ENCODE assay signal across 20 cellular contexts in the genomic region with DNA sequence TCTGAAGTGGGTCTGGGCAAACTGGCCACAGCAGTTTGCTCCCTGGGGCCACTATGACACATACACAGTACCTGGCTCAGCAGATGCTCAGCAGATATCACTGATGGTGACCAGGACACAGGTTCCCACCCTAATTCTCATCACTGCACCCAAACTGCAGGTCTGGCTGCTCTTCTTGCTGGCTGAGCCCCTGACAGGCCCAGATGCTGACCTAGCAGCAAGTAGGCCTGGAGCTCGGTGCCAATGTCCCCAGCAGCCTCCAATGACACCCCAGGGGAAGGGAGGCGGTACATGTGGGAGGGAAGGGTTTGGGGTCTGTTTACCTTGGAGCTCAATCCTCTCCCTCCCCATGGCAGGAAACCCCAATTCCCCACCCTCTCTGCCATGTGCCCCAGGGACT. TPM values are rescaled to one million over a fixed set of nuclear protein-coding genes. Genes with fewer than 3 reads are reported as not detected.
DNase-seq lines count a peak whose midpoint lies in the region; ATAC-seq, FAIRE-seq and TF ChIP-seq lines count a peak whose summit lies in the region.
"Had no signal": no experiment of that assay in that cellular context is flagged by ENCODE, and none has a peak within 500 bp of the region (broad histone marks: within the 10 kb centered on the region; RNA-seq: fewer than 3 reads in every experiment).

No MANE protein-coding gene starts in this region.

- no peak overlapping the region for H2AK9ac ChIP-seq in IMR-90 (replicated peaks; ENCODE audit: low read depth, low read length, poor library complexity)

- H3K4me1 ChIP-seq in HepG2 (ENCODE audit: insufficient read depth, low read length) = peaks cover 16% of the 10 kb centered on the region
- peaks cover 0 to 2% (median 0%) of the 10 kb centered on the region in 4 donors for H3K4me1 ChIP-seq in right lobe of liver
- peaks cover 13% of the 10 kb centered on the region for H3K4me1 ChIP-seq in IMR-90 (ENCODE audit: control insufficient read depth, insufficient read depth, low read length)
- peaks cover 16% of the 10 kb centered on the region for H3K4me1 ChIP-seq in astrocyte (ENCODE audit: insufficient read depth, low read length)

- TF ChIP-seq POLR2A in HepG2 (IDR thresholded peaks at IDR 0.05; ENCODE audit: insufficient read depth in 1 of 2, low read depth in 2 of 2, low read length in 2 of 2) (no peak), right lobe of liver (IDR thresholded peaks at IDR 0.05) (no peak), IMR-90 (IDR thresholded peaks at IDR 0.05; ENCODE audit: low read depth, low read length) (no peak)

- no peaks in the 10 kb centered on the region for H3K27me3 Mint-ChIP-seq in astrocyte (ENCODE audit: low read depth, unreplicated experiment)
- H3K27me3 Mint-ChIP-seq: IgD-negative memory B cell had no signal

- H3K14ac ChIP-seq in IMR-90 (replicated peaks; ENCODE audit: low read depth, low read length) = no peak overlapping the region

- no peak overlapping the region for H3K56ac ChIP-seq in IMR-90 (ENCODE audit: extremely low read depth, insufficient read depth, low read length)

- intact Hi-C loops in HepG2 (cut with micrococcal nuclease; ENCODE audit: unreplicated experiment) = no loop called here
- intact Hi-C loops in right lobe of liver (cut with DNase I) = loop anchor here in 1 of 2 donors (10.0 kb wide), 1 partner anchor 98 kb away; no protein-coding TSS in a partner anchor
- intact Hi-C loops in IMR-90 (cut with micrococcal nuclease) = no loop called here

- BruUV-seq in HepG2 (replicated peaks; lab: Mats Ljungman, UMichigan) (no TSS peak), IMR-90 (replicated peaks; lab: Mats Ljungman, UMichigan) (no TSS peak)

- no peak overlapping the region for H3K4me3 Mint-ChIP-seq in astrocyte (ENCODE audit: unreplicated experiment)

- no peak overlapping the region for H3K18ac ChIP-seq in IMR-90 (ENCODE audit: low read depth, low read length)

- DNase-seq in HepG2 (ENCODE audit: low spot score) = no peak
- no peak for DNase-seq in right lobe of liver
- DNase-seq in IMR-90 = no peak
- DNase-seq in astrocyte (ENCODE audit: low read depth) = no peak
- no peak for DNase-seq in pons (ENCODE audit: low spot score)
- no peak for DNase-seq in GM10266 (ENCODE audit: extremely low spot score)
- DNase-seq in NCI-H2196 treated with DMSO at 0.1 percent for 48 hours (lab: John Stamatoyannopoulos, UW; ENCODE audit: unreplicated experiment) = no peak
- DNase-seq: DMS153, GOT3, MV-4-11, NCI-H1417 treated with DMSO at 0.1 percent for 48 hours, NCI-H2029, NCI-H2171 treated with DMSO at 0.1 percent for 48 hours, NCI-H510A, NCI-H82, SIG-M5 had no signal

- in situ Hi-C loops in HepG2 (cut with HindIII; ENCODE audit: extremely low pct_ligation_motif_present, low pct_unique_long_range_greater_than_20kb) (no loop called here), IMR-90 (cut with MboI; ENCODE audit: low sequenced_read_pairs) (no loop called here)

- H2BK20ac ChIP-seq in IMR-90 (ENCODE audit: low read depth, low read length) = no peak overlapping the region

- no peak overlapping the region for H3K4me2 ChIP-seq in HepG2 (ENCODE audit: low read depth, low read length)
- H3K4me2 ChIP-seq in IMR-90 (ENCODE audit: low read depth, low read length) = no peak overlapping the region
- peak overlapping the region; percentile 26 for H3K4me2 ChIP-seq in astrocyte (ENCODE audit: low read length)

- ATAC-seq in HepG2 = no peak
- ATAC-seq in right lobe of liver = no peak
- no peak for ATAC-seq in IMR-90 (ENCODE audit: low read depth)
- ATAC-seq in GM18909 (IDR thresholded peaks at IDR 0.05; ENCODE audit: poor library complexity, unreplicated experiment) = no peak

- H2BK5ac ChIP-seq in IMR-90 (ENCODE audit: low read depth, low read length, poor library complexity, severe bottlenecking) = no peak overlapping the region

- H2BK120ac ChIP-seq in IMR-90 (ENCODE audit: low read depth, low read length) = no peak overlapping the region

- H3K36me3 Mint-ChIP-seq in astrocyte (ENCODE audit: low read depth, unreplicated experiment) = peaks cover 25% of the 10 kb centered on the region

- H4K20me1 ChIP-seq in HepG2 (ENCODE audit: insufficient read depth, low read length) = no peaks in the 10 kb centered on the region
- peaks cover 71% of the 10 kb centered on the region for H4K20me1 ChIP-seq in IMR-90 (ENCODE audit: insufficient read depth, low read length)
- H4K20me1 ChIP-seq in astrocyte (ENCODE audit: insufficient read depth, low read length) = peaks cover 67% of the 10 kb centered on the region

- 89% methylated on average over 1 of the region's 2 CpGs for WGBS in HepG2 (ENCODE audit: low lambda C conversion rate)
- WGBS in right lobe of liver (ENCODE audit: insufficient coverage, low coverage, low lambda C conversion rate, missing lambda C conversion rate) = no CpG with 5 or more reads among the region's 2 CpGs
- WGBS in IMR-90 (ENCODE audit: extremely low coverage in 2 of 2, insufficient read length in 1 of 2), 2 experiments = no CpG with 5 or more reads among the region's 2 CpGs

- no peak overlapping the region for H4K91ac ChIP-seq in IMR-90 (ENCODE audit: insufficient read depth, low read depth, low read length)

- TF ChIP-seq CTCF in HepG2 (CRISPR knock-in tag; IDR thresholded peaks at IDR 0.05) (no peak), right lobe of liver (IDR thresholded peaks at IDR 0.05) (no peak), IMR-90 (conservative IDR thresholded peaks at IDR 0.05; ENCODE audit: low read depth, low read length) (no peak), astrocyte (IDR thresholded peaks at IDR 0.05; ENCODE audit: insufficient read depth, low read depth, low read length) (no peak), GM10266 (IDR thresholded peaks at IDR 0.05; ENCODE audit: control insufficient read depth, insufficient read depth, low read depth, missing control alignments) (no peak)

- FAIRE-seq in HepG2 (lab: Jason Lieb, UNC) (no peak), astrocyte (lab: Jason Lieb, UNC) (no peak)
- FAIRE-seq: GM19239 had no signal

- no peak overlapping the region for H3K4ac ChIP-seq in IMR-90 (ENCODE audit: low read depth, low read length)

- H2BK15ac ChIP-seq in IMR-90 (ENCODE audit: low read depth, low read length) = no peak overlapping the region

- TF ChIP-seq EP300 in HepG2 (IDR thresholded peaks at IDR 0.05; ENCODE audit: low read depth in 2 of 2, low read length in 2 of 2) (no peak), HepG2 (CRISPR knock-in tag; IDR thresholded peaks at IDR 0.05; ENCODE audit: borderline replicate concordance) (no peak)

- H2AK5ac ChIP-seq in IMR-90 (ENCODE audit: low read depth, low read length) = no peak overlapping the region

- H3K79me2 ChIP-seq in HepG2 (ENCODE audit: insufficient read depth, low read length) (peaks cover 16% of the 10 kb centered on the region), astrocyte (ENCODE audit: insufficient read depth, low read length) (peaks cover 52% of the 10 kb centered on the region)

- H3K27me3 ChIP-seq in HepG2 (ENCODE audit: control insufficient read depth in 1 of 2, insufficient read depth in 2 of 2, low read length in 2 of 2) (no peaks in the 10 kb centered on the region), right lobe of liver (no peaks in the 10 kb centered on the region), IMR-90 (ENCODE audit: control insufficient read depth, insufficient read depth, low read length) (no peaks in the 10 kb centered on the region), astrocyte (ENCODE audit: insufficient read depth, low read length) (no peaks in the 10 kb centered on the region)

- H3K23ac ChIP-seq in IMR-90 (ENCODE audit: low read depth, low read length) = no peak overlapping the region

- H3K27ac Mint-ChIP-seq in astrocyte (ENCODE audit: unreplicated experiment) = no peak overlapping the region

- H4K8ac ChIP-seq in IMR-90 (ENCODE audit: low read depth in 2 of 2, low read length in 2 of 2) = no peak overlapping the region

- H3K9me3 ChIP-seq in HepG2 (ENCODE audit: low read length) = no peaks in the 10 kb centered on the region
- H3K9me3 ChIP-seq in right lobe of liver = no peaks in the 10 kb centered on the region
- H3K9me3 ChIP-seq in IMR-90 (ENCODE audit: control insufficient read depth, insufficient read depth, low read length) = no peaks in the 10 kb centered on the region
- no peaks in the 10 kb centered on the region for H3K9me3 ChIP-seq in astrocyte (ENCODE audit: insufficient read depth, low read depth, low read length)

- H3K4me3 ChIP-seq in HepG2 (replicated peaks in 1 of 3; ENCODE audit: insufficient read depth in 1 of 3, low read depth in 2 of 3, low read length in 3 of 3) (no peak overlapping the region), right lobe of liver (no peak overlapping the region), IMR-90 (ENCODE audit: insufficient read depth, low read depth, low read length) (no peak overlapping the region), astrocyte (ENCODE audit: insufficient read depth, low read depth, low read length) (no peak overlapping the region)

- POLR2A ChIA-PET in HepG2 (lab: Yijun Ruan, JAX) = no interaction called here
- POLR2A ChIA-PET in IMR-90 (lab: Charles Lee; ENCODE audit: unreplicated experiment) = no interaction called here

- H3K79me1 ChIP-seq in IMR-90 (ENCODE audit: low read depth in 1 of 2, low read length in 2 of 2) = peaks cover 7 to 51% of the 10 kb centered on the region in 2 experiments

- H3K36me3 ChIP-seq in HepG2 (replicated peaks in 1 of 2; ENCODE audit: control insufficient read depth in 1 of 2, insufficient read depth in 2 of 2, low read length in 2 of 2) (peaks cover 9 to 26% of the 10 kb centered on the region in 2 experiments; a peak in 4 of 5 replicates), right lobe of liver (peaks cover 0 to 17% (median 3%) of the 10 kb centered on the region in 4 donors), IMR-90 (ENCODE audit: control insufficient read depth, insufficient read depth, low read length) (peaks cover 44% of the 10 kb centered on the region), astrocyte (ENCODE audit: insufficient read depth, low read length) (peaks cover 38% of the 10 kb centered on the region)

- H2AFZ ChIP-seq in HepG2 (ENCODE audit: low read length) = no peak overlapping the region
- peak overlapping the region; percentile 32 for H2AFZ ChIP-seq in IMR-90 (replicated peaks; ENCODE audit: low read length, poor library complexity)
- no peak overlapping the region for H2AFZ ChIP-seq in astrocyte (ENCODE audit: low read depth, low read length)

- H3K9me1 ChIP-seq in IMR-90 (ENCODE audit: insufficient read depth, low read length) = peaks cover 19% of the 10 kb centered on the region

- peaks cover 13% of the 10 kb centered on the region for H3K4me1 Mint-ChIP-seq in astrocyte (ENCODE audit: low read depth, unreplicated experiment)

- no peak for TF ChIP-seq RAD21 in HepG2 (CRISPR knock-in tag; IDR thresholded peaks at IDR 0.05)
- TF ChIP-seq RAD21 in IMR-90 (IDR thresholded peaks at IDR 0.05; ENCODE audit: low read length) = no peak

- dilution Hi-C loops in IMR-90 (cut with HindIII; ENCODE audit: low sequenced_read_pairs, unreplicated experiment) = no loop called here

- H3K27ac ChIP-seq in HepG2 (ENCODE audit: extremely low read length, insufficient read depth, low read length) (no peak overlapping the region), right lobe of liver (no peak overlapping the region), IMR-90 (ENCODE audit: insufficient read depth, low read length) (no peak overlapping the region), astrocyte (ENCODE audit: low read depth, low read length) (no peak overlapping the region)

- CTCF ChIA-PET in HepG2 (lab: Yijun Ruan, JAX; ENCODE audit: low intra/inter-chr PET ratio, low total read pairs) = no interaction called here
- CTCF ChIA-PET in IMR-90 (lab: Yijun Ruan, JAX) = no interaction called here

- H4K5ac ChIP-seq in IMR-90 (ENCODE audit: low read depth, low read length) = no peak overlapping the region

- H3K9me3 Mint-ChIP-seq in astrocyte (ENCODE audit: unreplicated experiment) = no peaks in the 10 kb centered on the region
- H3K9me3 Mint-ChIP-seq: IgD-negative memory B cell had no signal

- no peak overlapping the region for H3K9ac ChIP-seq in HepG2 (ENCODE audit: insufficient read depth, low read depth, low read length)
- H3K9ac ChIP-seq in IMR-90 (ENCODE audit: low read depth, low read length) = no peak overlapping the region
- no peak overlapping the region for H3K9ac ChIP-seq in astrocyte (ENCODE audit: low read length)

RNA-seq across cellular contexts. Expression of a gene that starts 5.1 kb away (rescaled TPM):
- total RNA-seq in HepG2 (2016; rRNA removed; fragmentation: Illumina TruSeq; extraction: Trizol) (29.5 and 39.3 TPM in 2 replicates), right lobe of liver (10 to 100 TPM in 3 of 6 experiments, 1 to 10 TPM in 3; 4.3 to 16.4 (median 9.1) TPM), IMR-90 (2012; rRNA removed) (69.5 and 74.4 TPM in 2 replicates), astrocyte (107 and 116 TPM in 2 replicates)
- total RNA-seq in HepG2 (2016; cell fraction: cytosol; rRNA removed; fragmentation: Illumina TruSeq; extraction: Trizol; ENCODE audit: low read depth) = 24.2 and 26.4 TPM in 2 replicates
- total RNA-seq in HepG2 (2016; cell fraction: insoluble cytoplasmic fraction; rRNA removed; fragmentation: Illumina TruSeq; extraction: Trizol) = 27.5 and 32.8 TPM in 2 replicates
- 46.3 and 52.3 TPM in 2 replicates for total RNA-seq in HepG2 (2016; cell fraction: membrane; rRNA removed; fragmentation: Illumina TruSeq; extraction: Trizol)
- total RNA-seq in HepG2 (2016; cell fraction: nucleus; rRNA removed; fragmentation: Illumina TruSeq; extraction: Trizol) = 8.8 and 13.3 TPM in 2 replicates
- polyA plus RNA-seq in HepG2 (2011; rRNA removed) (26.6 and 32.2 TPM in 2 replicates), IMR-90 (2012; rRNA removed) (104 and 177 TPM in 2 replicates)
- 13.5 and 25.5 TPM in 2 replicates for polyA plus RNA-seq in HepG2 (2011; cell fraction: cytosol; rRNA removed)
- polyA plus RNA-seq in HepG2 (2011; cell fraction: nucleus; rRNA removed) = 11.7 and 17.0 TPM in 2 replicates
- polyA plus RNA-seq in HepG2 (2012) = 13.3 and 15.9 TPM in 2 replicates
- polyA plus RNA-seq in HepG2 (2016; cell fraction: cytosol; fragmentation: Illumina TruSeq; extraction: Trizol; ENCODE audit: low read depth) = 40.7 and 47.0 TPM in 2 replicates
- 40.6 and 48.2 TPM in 2 replicates for polyA plus RNA-seq in HepG2 (2016; cell fraction: insoluble cytoplasmic fraction; fragmentation: Illumina TruSeq; extraction: Trizol; ENCODE audit: low read depth)
- polyA plus RNA-seq in HepG2 (2016; cell fraction: membrane; fragmentation: Illumina TruSeq; extraction: Trizol; ENCODE audit: low read depth) = 58.0 and 64.6 TPM in 2 replicates
- polyA plus RNA-seq in HepG2 (2016; cell fraction: nucleus; fragmentation: Illumina TruSeq; extraction: Trizol; ENCODE audit: insufficient read depth, low read depth) = 28.6 and 29.6 TPM in 2 replicates
- polyA minus RNA-seq in HepG2 (2011; rRNA and poly(A)+ RNA removed; ENCODE audit: low replicate concordance) = 27.9 and 372 TPM in 2 replicates
- polyA minus RNA-seq in HepG2 (2011; cell fraction: cytosol; rRNA and poly(A)+ RNA removed) = 21.6 and 27.8 TPM in 2 replicates
- 11.3 and 12.2 TPM in 2 replicates for polyA minus RNA-seq in HepG2 (2011; cell fraction: nucleus; rRNA and poly(A)+ RNA removed)
- polyA plus RNA-seq in IMR-90 (2012; cell fraction: cytosol; rRNA removed) = 94.4 and 130 TPM in 2 replicates
- 22.1 and 43.9 TPM in 2 replicates for polyA plus RNA-seq in IMR-90 (2012; cell fraction: nucleus; rRNA removed; ENCODE audit: low replicate concordance)

RNA-seq across cellular contexts. Expression of a gene that starts 16.8 kb away (rescaled TPM):
- 105 and 149 TPM in 2 replicates for total RNA-seq in HepG2 (2016; rRNA removed; fragmentation: Illumina TruSeq; extraction: Trizol)
- total RNA-seq in HepG2 (2016; cell fraction: cytosol; rRNA removed; fragmentation: Illumina TruSeq; extraction: Trizol; ENCODE audit: low read depth) = 153 and 170 TPM in 2 replicates
- 106 and 135 TPM in 2 replicates for total RNA-seq in HepG2 (2016; cell fraction: insoluble cytoplasmic fraction; rRNA removed; fragmentation: Illumina TruSeq; extraction: Trizol)
- 327 and 344 TPM in 2 replicates for total RNA-seq in HepG2 (2016; cell fraction: membrane; rRNA removed; fragmentation: Illumina TruSeq; extraction: Trizol)
- total RNA-seq in HepG2 (2016; cell fraction: nucleus; rRNA removed; fragmentation: Illumina TruSeq; extraction: Trizol) = 60.8 and 85.5 TPM in 2 replicates
- 420 and 501 TPM in 2 replicates for polyA plus RNA-seq in HepG2 (2011; rRNA removed)
- polyA plus RNA-seq in HepG2 (2011; cell fraction: cytosol; rRNA removed) = 1,012 and 1,230 TPM in 2 replicates
- polyA plus RNA-seq in HepG2 (2011; cell fraction: nucleus; rRNA removed) = 415 and 421 TPM in 2 replicates
- polyA plus RNA-seq in HepG2 (2012) = 1,382 and 1,551 TPM in 2 replicates
- 3,340 and 3,836 TPM in 2 replicates for polyA plus RNA-seq in HepG2 (2016; cell fraction: cytosol; fragmentation: Illumina TruSeq; extraction: Trizol; ENCODE audit: low read depth)
- 1,089 and 1,394 TPM in 2 replicates for polyA plus RNA-seq in HepG2 (2016; cell fraction: insoluble cytoplasmic fraction; fragmentation: Illumina TruSeq; extraction: Trizol; ENCODE audit: low read depth)
- 4,357 and 4,654 TPM in 2 replicates for polyA plus RNA-seq in HepG2 (2016; cell fraction: membrane; fragmentation: Illumina TruSeq; extraction: Trizol; ENCODE audit: low read depth)
- polyA plus RNA-seq in HepG2 (2016; cell fraction: nucleus; fragmentation: Illumina TruSeq; extraction: Trizol; ENCODE audit: insufficient read depth, low read depth) = 818 and 840 TPM in 2 replicates
- 599 and 837 TPM in 2 replicates for polyA minus RNA-seq in HepG2 (2011; rRNA and poly(A)+ RNA removed; ENCODE audit: low replicate concordance)
- 814 and 829 TPM in 2 replicates for polyA minus RNA-seq in HepG2 (2011; cell fraction: cytosol; rRNA and poly(A)+ RNA removed)
- polyA minus RNA-seq in HepG2 (2011; cell fraction: nucleus; rRNA and poly(A)+ RNA removed) = 93.3 and 130 TPM in 2 replicates
- total RNA-seq in right lobe of liver = 100 to 1,000 TPM; 305 to 530 (median 455) TPM
- total RNA-seq in IMR-90 (2012; rRNA removed) = 386 and 998 TPM in 2 replicates
- 1,428 and 1,693 TPM in 2 replicates for polyA plus RNA-seq in IMR-90 (2012; rRNA removed)
- polyA plus RNA-seq in IMR-90 (2012; cell fraction: cytosol; rRNA removed) = 2,443 and 3,636 TPM in 2 replicates
- polyA plus RNA-seq in IMR-90 (2012; cell fraction: nucleus; rRNA removed; ENCODE audit: low replicate concordance) = 1,567 and 1,909 TPM in 2 replicates
- 2,006 and 2,072 TPM in 2 replicates for total RNA-seq in astrocyte

RNA-seq across cellular contexts. Expression of a gene that starts 18.4 kb away (rescaled TPM):
- total RNA-seq in HepG2 (2016; rRNA removed; fragmentation: Illumina TruSeq; extraction: Trizol) = not detected in 2 replicates
- not detected in 2 replicates for total RNA-seq in HepG2 (2016; cell fraction: cytosol; rRNA removed; fragmentation: Illumina TruSeq; extraction: Trizol; ENCODE audit: low read depth)
- not detected in 2 replicates for total RNA-seq in HepG2 (2016; cell fraction: insoluble cytoplasmic fraction; rRNA removed; fragmentation: Illumina TruSeq; extraction: Trizol)
- 0.25 TPM in 1 of 2 replicates, not detected in the other for total RNA-seq in HepG2 (2016; cell fraction: membrane; rRNA removed; fragmentation: Illumina TruSeq; extraction: Trizol)
- not detected in 2 replicates for total RNA-seq in HepG2 (2016; cell fraction: nucleus; rRNA removed; fragmentation: Illumina TruSeq; extraction: Trizol)
- not detected in 2 replicates for polyA plus RNA-seq in HepG2 (2011; rRNA removed)
- polyA plus RNA-seq in HepG2 (2011; cell fraction: cytosol; rRNA removed) = 0.05 and 0.08 TPM in 2 replicates
- 0.23 TPM in 1 of 2 replicates, not detected in the other for polyA plus RNA-seq in HepG2 (2011; cell fraction: nucleus; rRNA removed)
- polyA plus RNA-seq in HepG2 (2012) = 0.16 TPM in 1 of 2 replicates, not detected in the other
- not detected in 2 replicates for polyA plus RNA-seq in HepG2 (2016; cell fraction: cytosol; fragmentation: Illumina TruSeq; extraction: Trizol; ENCODE audit: low read depth)
- not detected in 2 replicates for polyA plus RNA-seq in HepG2 (2016; cell fraction: insoluble cytoplasmic fraction; fragmentation: Illumina TruSeq; extraction: Trizol; ENCODE audit: low read depth)
- not detected in 2 replicates for polyA plus RNA-seq in HepG2 (2016; cell fraction: membrane; fragmentation: Illumina TruSeq; extraction: Trizol; ENCODE audit: low read depth)
- polyA plus RNA-seq in HepG2 (2016; cell fraction: nucleus; fragmentation: Illumina TruSeq; extraction: Trizol; ENCODE audit: insufficient read depth, low read depth) = not detected in 2 replicates
- polyA minus RNA-seq in HepG2 (2011; rRNA and poly(A)+ RNA removed; ENCODE audit: low replicate concordance) = 0.14 and 1.4 TPM in 2 replicates
- polyA minus RNA-seq in HepG2 (2011; cell fraction: cytosol; rRNA and poly(A)+ RNA removed) = 1.1 TPM in 1 of 2 replicates, not detected in the other
- polyA minus RNA-seq in HepG2 (2011; cell fraction: nucleus; rRNA and poly(A)+ RNA removed) = not detected in 2 replicates
- total RNA-seq in right lobe of liver = 10 to 100 TPM; 10.8 to 19.7 (median 14.8) TPM
- total RNA-seq in IMR-90 (2012; rRNA removed) = not detected in 2 replicates
- polyA plus RNA-seq in IMR-90 (2012; rRNA removed) = not detected in 2 replicates
- polyA plus RNA-seq in IMR-90 (2012; cell fraction: cytosol; rRNA removed) = 0.15 and 0.30 TPM in 2 replicates
- polyA plus RNA-seq in IMR-90 (2012; cell fraction: nucleus; rRNA removed; ENCODE audit: low replicate concordance) = 0.30 TPM in 1 of 2 replicates, not detected in the other
- 1.4 and 2.1 TPM in 2 replicates for total RNA-seq in astrocyte
- polyA plus RNA-seq: AG04450 had no signal

RNA-seq across cellular contexts. Expression of a gene that starts 25.9 kb away (rescaled TPM):
- total RNA-seq in HepG2 (2016; rRNA removed; fragmentation: Illumina TruSeq; extraction: Trizol) (0.35 TPM in 1 of 2 replicates, not detected in the other), right lobe of liver (not detected), IMR-90 (2012; rRNA removed) (not detected in 2 replicates), astrocyte (2.5 TPM in 2 replicates)
- 0.81 TPM in 1 of 2 replicates, not detected in the other for total RNA-seq in HepG2 (2016; cell fraction: cytosol; rRNA removed; fragmentation: Illumina TruSeq; extraction: Trizol; ENCODE audit: low read depth)
- total RNA-seq in HepG2 (2016; cell fraction: insoluble cytoplasmic fraction; rRNA removed; fragmentation: Illumina TruSeq; extraction: Trizol) = 0.37 and 0.43 TPM in 2 replicates
- total RNA-seq in HepG2 (2016; cell fraction: membrane; rRNA removed; fragmentation: Illumina TruSeq; extraction: Trizol) = 0.59 and 0.72 TPM in 2 replicates
- not detected in 2 replicates for total RNA-seq in HepG2 (2016; cell fraction: nucleus; rRNA removed; fragmentation: Illumina TruSeq; extraction: Trizol)
- polyA plus RNA-seq in HepG2 (2011; rRNA removed) (0.83 and 1.6 TPM in 2 replicates), IMR-90 (2012; rRNA removed) (1.4 and 1.6 TPM in 2 replicates)
- 1.1 and 1.9 TPM in 2 replicates for polyA plus RNA-seq in HepG2 (2011; cell fraction: cytosol; rRNA removed)
- 3.0 and 3.8 TPM in 2 replicates for polyA plus RNA-seq in HepG2 (2011; cell fraction: nucleus; rRNA removed)
- polyA plus RNA-seq in HepG2 (2012) = 1.3 and 1.4 TPM in 2 replicates
- 0.54 and 1.0 TPM in 2 replicates for polyA plus RNA-seq in HepG2 (2016; cell fraction: cytosol; fragmentation: Illumina TruSeq; extraction: Trizol; ENCODE audit: low read depth)
- 0.67 and 0.95 TPM in 2 replicates for polyA plus RNA-seq in HepG2 (2016; cell fraction: insoluble cytoplasmic fraction; fragmentation: Illumina TruSeq; extraction: Trizol; ENCODE audit: low read depth)
- not detected in 2 replicates for polyA plus RNA-seq in HepG2 (2016; cell fraction: membrane; fragmentation: Illumina TruSeq; extraction: Trizol; ENCODE audit: low read depth)
- polyA plus RNA-seq in HepG2 (2016; cell fraction: nucleus; fragmentation: Illumina TruSeq; extraction: Trizol; ENCODE audit: insufficient read depth, low read depth) = 1.3 TPM in 1 of 2 replicates, not detected in the other
- 0.30 TPM in 1 of 2 replicates, not detected in the other for polyA minus RNA-seq in HepG2 (2011; rRNA and poly(A)+ RNA removed; ENCODE audit: low replicate concordance)
- not detected in 2 replicates for polyA minus RNA-seq in HepG2 (2011; cell fraction: cytosol; rRNA and poly(A)+ RNA removed)
- polyA minus RNA-seq in HepG2 (2011; cell fraction: nucleus; rRNA and poly(A)+ RNA removed) = not detected in 2 replicates
- 0.49 TPM in 1 of 2 replicates, not detected in the other for polyA plus RNA-seq in IMR-90 (2012; cell fraction: cytosol; rRNA removed)
- 10.6 and 24.6 TPM in 2 replicates for polyA plus RNA-seq in IMR-90 (2012; cell fraction: nucleus; rRNA removed; ENCODE audit: low replicate concordance)
- polyA plus RNA-seq: IgD-negative memory B cell had no signal

RNA-seq across cellular contexts. Expression of a gene that starts 32.2 kb away (rescaled TPM):
- 2.9 and 3.0 TPM in 2 replicates for total RNA-seq in HepG2 (2016; rRNA removed; fragmentation: Illumina TruSeq; extraction: Trizol)
- 3.4 and 3.8 TPM in 2 replicates for total RNA-seq in HepG2 (2016; cell fraction: cytosol; rRNA removed; fragmentation: Illumina TruSeq; extraction: Trizol; ENCODE audit: low read depth)
- total RNA-seq in HepG2 (2016; cell fraction: insoluble cytoplasmic fraction; rRNA removed; fragmentation: Illumina TruSeq; extraction: Trizol) = 1.8 and 3.5 TPM in 2 replicates
- total RNA-seq in HepG2 (2016; cell fraction: membrane; rRNA removed; fragmentation: Illumina TruSeq; extraction: Trizol) = 6.4 and 6.5 TPM in 2 replicates
- 1.9 and 2.4 TPM in 2 replicates for total RNA-seq in HepG2 (2016; cell fraction: nucleus; rRNA removed; fragmentation: Illumina TruSeq; extraction: Trizol)
- 2.5 and 4.5 TPM in 2 replicates for polyA plus RNA-seq in HepG2 (2011; rRNA removed)
- polyA plus RNA-seq in HepG2 (2011; cell fraction: cytosol; rRNA removed) = 2.8 and 3.0 TPM in 2 replicates
- 5.1 and 7.0 TPM in 2 replicates for polyA plus RNA-seq in HepG2 (2011; cell fraction: nucleus; rRNA removed)
- 0.95 and 4.9 TPM in 2 replicates for polyA plus RNA-seq in HepG2 (2012)
- polyA plus RNA-seq in HepG2 (2016; cell fraction: cytosol; fragmentation: Illumina TruSeq; extraction: Trizol; ENCODE audit: low read depth) = 3.0 and 3.3 TPM in 2 replicates
- 2.0 and 2.8 TPM in 2 replicates for polyA plus RNA-seq in HepG2 (2016; cell fraction: insoluble cytoplasmic fraction; fragmentation: Illumina TruSeq; extraction: Trizol; ENCODE audit: low read depth)
- polyA plus RNA-seq in HepG2 (2016; cell fraction: membrane; fragmentation: Illumina TruSeq; extraction: Trizol; ENCODE audit: low read depth) = 3.5 and 3.7 TPM in 2 replicates
- 3.7 and 4.1 TPM in 2 replicates for polyA plus RNA-seq in HepG2 (2016; cell fraction: nucleus; fragmentation: Illumina TruSeq; extraction: Trizol; ENCODE audit: insufficient read depth, low read depth)
- polyA minus RNA-seq in HepG2 (2011; rRNA and poly(A)+ RNA removed; ENCODE audit: low replicate concordance) = 0.89 and 2.4 TPM in 2 replicates
- polyA minus RNA-seq in HepG2 (2011; cell fraction: cytosol; rRNA and poly(A)+ RNA removed) = 2.2 and 2.6 TPM in 2 replicates
- polyA minus RNA-seq in HepG2 (2011; cell fraction: nucleus; rRNA and poly(A)+ RNA removed) = 0.62 and 0.77 TPM in 2 replicates
- total RNA-seq in right lobe of liver = not detected
- total RNA-seq in IMR-90 (2012; rRNA removed) = 14.3 and 15.6 TPM in 2 replicates
- polyA plus RNA-seq in IMR-90 (2012; rRNA removed) = 33.6 and 38.9 TPM in 2 replicates
- polyA plus RNA-seq in IMR-90 (2012; cell fraction: cytosol; rRNA removed) = 23.0 and 39.2 TPM in 2 replicates
- 135 and 146 TPM in 2 replicates for polyA plus RNA-seq in IMR-90 (2012; cell fraction: nucleus; rRNA removed; ENCODE audit: low replicate concordance)
- total RNA-seq in astrocyte = 183 and 202 TPM in 2 replicates
- polyA plus RNA-seq: IgD-negative memory B cell had no signal
